In genomic region chr19:12834418-12834943, GRCh38 we compare ENCODE assay signal across 8 cellular contexts. TPM values are rescaled to one million over a fixed set of nuclear protein-coding genes. Genes with fewer than 3 reads are reported as not detected.
DNase-seq lines count a peak whose midpoint lies in the region; ATAC-seq and TF ChIP-seq lines count a peak whose summit lies in the region.

RTBDN (minus strand) TSS chr19:12834579; CDS start chr19:12829979, 4,600 bp downstream.

- no peak within 1 kb of the TSS for H3K27ac ChIP-seq in BLaER1
- no peak within 1 kb of the TSS for H3K27ac ChIP-seq in HUES6 (ENCODE audit: low read depth, low read length)
- peak within 1 kb of the TSS in 1 of 5 donors; percentile 34 for H3K27ac ChIP-seq in adrenal gland

- TF ChIP-seq CTCF in astrocyte of the spinal cord (IDR thresholded peaks at IDR 0.05; ENCODE audit: low read depth, low read length) = no peak
- no peak for TF ChIP-seq CTCF in mesothelial cell of epicardium (IDR thresholded peaks at IDR 0.05; ENCODE audit: unreplicated experiment)
- TF ChIP-seq CTCF in adrenal gland (IDR thresholded peaks at IDR 0.05) = no peak
- no peak for TF ChIP-seq CTCF in GM13977 (IDR thresholded peaks at IDR 0.05; ENCODE audit: extremely low read depth, insufficient read depth, missing control alignments)

- peak within 1 kb of the TSS; percentile 17; the same call in 1 of the 2 replicates for H3K9ac ChIP-seq in BLaER1
- H3K9ac ChIP-seq in HUES6 (ENCODE audit: low read length) = no peak within 1 kb of the TSS

- H4K20me1 ChIP-seq in BLaER1 = peaks cover 61% of the 10 kb centered on the region

- DNase-seq in astrocyte of the spinal cord (ENCODE audit: low read depth, low spot score) (no peak), mesothelial cell of epicardium (ENCODE audit: low spot score in 2 of 2, unreplicated experiment in 2 of 2) (no peak), adrenal gland (no peak), GM13977 (ENCODE audit: low spot score) (no peak)
- no peak for DNase-seq in stimulated activated CD4-positive, alpha-beta T cell treated with anti-CD3 and anti-CD28 coated beads, Interleukin-4, amount 100 ng/mL, for 4 hours

- peak within 1 kb of the TSS; percentile 62 for H3K4me3 Mint-ChIP-seq in mesothelial cell of epicardium

- H3K4me2 ChIP-seq in BLaER1 = peak within 1 kb of the TSS; percentile 99

- H3K9me3 Mint-ChIP-seq in mesothelial cell of epicardium = no peaks in the 10 kb centered on the region

- in situ Hi-C loops in astrocyte of the spinal cord (cut with HindIII; ENCODE audit: low sequenced_read_pairs) (no loop called here), GM13977 (cut with MboI; ENCODE audit: low pct_unique_long_range_greater_than_20kb, low sequenced_read_pairs, unreplicated experiment) (no loop called here)

- H3K4me3 ChIP-seq in BLaER1 (peak within 1 kb of the TSS; percentile 74), HUES6 (ENCODE audit: low read depth, low read length) (peak within 1 kb of the TSS; percentile 69), astrocyte of the spinal cord (ENCODE audit: low read depth, low read length) (peak within 1 kb of the TSS; percentile 31), adrenal gland (peak within 1 kb of the TSS in 1 of 4 donors; percentile 48)

- no peaks in the 10 kb centered on the region for H3K36me3 Mint-ChIP-seq in mesothelial cell of epicardium

- peaks cover 83% of the 10 kb centered on the region for H3K27me3 ChIP-seq in BLaER1
- peaks cover 83% of the 10 kb centered on the region for H3K27me3 ChIP-seq in HUES6 (ENCODE audit: control insufficient read depth, insufficient read depth, low read length)
- peaks cover 53% of the 10 kb centered on the region for H3K27me3 ChIP-seq in adrenal gland

- ATAC-seq in HG03159 (IDR thresholded peaks at IDR 0.05; ENCODE audit: unreplicated experiment) = no peak

- no peaks in the 10 kb centered on the region for H3K36me3 ChIP-seq in BLaER1
- H3K36me3 ChIP-seq in HUES6 (ENCODE audit: control insufficient read depth, insufficient read depth, low read length) = no peaks in the 10 kb centered on the region
- H3K36me3 ChIP-seq in adrenal gland (replicated peaks in 1 of 2) = no peaks in the 10 kb centered on the region

- peaks cover 8% of the 10 kb centered on the region for H3K4me1 Mint-ChIP-seq in mesothelial cell of epicardium

- no peak within 1 kb of the TSS for H3K27ac Mint-ChIP-seq in mesothelial cell of epicardium

- intact Hi-C loops in adrenal gland (cut with DNase I) = no loop called here

- H3K4me1 ChIP-seq in BLaER1 (peaks cover 47% of the 10 kb centered on the region), HUES6 (ENCODE audit: control insufficient read depth, insufficient read depth, low read length) (peaks cover 8% of the 10 kb centered on the region; the same call in 1 of the 2 replicates), adrenal gland (replicated peaks in 1 of 2) (peaks cover 3 to 12% of the 10 kb centered on the region in 2 donors)

- H3K9me3 ChIP-seq in BLaER1 = no peaks in the 10 kb centered on the region
- no peaks in the 10 kb centered on the region for H3K9me3 ChIP-seq in HUES6 (ENCODE audit: control insufficient read depth, insufficient read depth, low read depth, low read length)
- H3K9me3 ChIP-seq in adrenal gland (replicated peaks in 1 of 3) = no peaks in the 10 kb centered on the region

- no peak for TF ChIP-seq POLR2A in adrenal gland (IDR thresholded peaks at IDR 0.05)

- whole genome bisulfite sequencing in adrenal gland, 4 donors = 7 to 12% (median 10%) methylated on average over 20 to 26 of the region's 26 CpGs

- peaks cover 92% of the 10 kb centered on the region for H3K27me3 Mint-ChIP-seq in mesothelial cell of epicardium (ENCODE audit: low read depth)

RNA-seq across cellular contexts. Expression of gene RTBDN, which starts in this region (rescaled TPM):
- total RNA-seq in mesothelial cell of epicardium = not detected in 3 replicates
- 1 to 10 TPM in 3 of 8 donors, under 1 TPM in 1, not detected in 4; 0.23 to 5.2 (median 2.9) TPM for total RNA-seq in adrenal gland
- 10 to 100 TPM in 1 of 3 donors, 1 to 10 TPM in 2; 2.0 to 16.4 (median 4.5) TPM for polyA plus RNA-seq in adrenal gland
